8 cellular contexts compared by ENCODE assay signal in genomic region chr3:11185564-11186317, GRCh38. TPM values are rescaled to one million over a fixed set of nuclear protein-coding genes. Genes with fewer than 3 reads are reported as not detected.
DNase-seq lines count a peak whose midpoint lies in the region; ATAC-seq and TF ChIP-seq lines count a peak whose summit lies in the region.

No MANE protein-coding gene starts in this region.

- H3K79me2 ChIP-seq in HCT116 (ENCODE audit: insufficient read depth, low read length) = no peaks in the 10 kb centered on the region

- ATAC-seq in HCT116 = peak; percentile 82
- no peak for ATAC-seq in activated naive CD4-positive, alpha-beta T cell treated with anti-CD3 and anti-CD28 coated beads, Interleukin-2, amount 50 U/mL, for 72 hours

- H3K9me2 ChIP-seq in HCT116 (ENCODE audit: insufficient read depth) = no peaks in the 10 kb centered on the region

- in situ Hi-C loops in astrocyte of the spinal cord (cut with HindIII; ENCODE audit: low sequenced_read_pairs) (no loop called here), KBM-7 (cut with MboI; ENCODE audit: low pct_unique_long_range_greater_than_20kb, low sequenced_read_pairs) (no loop called here)

- H3K27ac ChIP-seq in HCT116 (ENCODE audit: low read depth, low read length) (peak overlapping the region; percentile 55), skin epidermis (peak overlapping the region in 19 of 21 experiments; percentile 3 to 82 (median 56))

- peak overlapping the region; percentile 4 to 35; a peak in 2 of 4 replicates for H3K4me3 ChIP-seq in HCT116 (replicated peaks in 1 of 2; ENCODE audit: low read depth in 1 of 2, low read length in 2 of 2)
- H3K4me3 ChIP-seq in astrocyte of the spinal cord (ENCODE audit: low read depth, low read length) = no peak overlapping the region
- H3K4me3 ChIP-seq in skin epidermis = no peak overlapping the region

- intact Hi-C loops in HCT116 (cut with micrococcal nuclease) = loop anchor here (1.0 kb wide), 2 partner anchors 30 to 48 kb away; no protein-coding TSS in a partner anchor

- TF ChIP-seq POLR2A in HCT116 (IDR thresholded peaks at IDR 0.05; ENCODE audit: borderline replicate concordance, extremely low read depth, insufficient read depth, insufficient read length) = no peak

- H3K9ac ChIP-seq in HCT116 (ENCODE audit: low read length) = peak overlapping the region; percentile 37

- H3K36me3 Mint-ChIP-seq in activated naive CD4-positive, alpha-beta T cell treated with anti-CD3 and anti-CD28 coated beads, Interleukin-2, amount 50 U/mL, for 72 hours = no peaks in the 10 kb centered on the region

- TF ChIP-seq CTCF in HCT116 (IDR thresholded peaks at IDR 0.05 in 2 of 3, conservative IDR thresholded peaks at IDR 0.05 in 1 of 3; ENCODE audit: borderline replicate concordance in 1 of 3, insufficient read depth in 1 of 3, low read depth in 2 of 3, low read length in 2 of 3) (no peak), astrocyte of the spinal cord (IDR thresholded peaks at IDR 0.05; ENCODE audit: low read depth, low read length) (no peak)

- H3K9me3 Mint-ChIP-seq in activated naive CD4-positive, alpha-beta T cell treated with anti-CD3 and anti-CD28 coated beads, Interleukin-2, amount 50 U/mL, for 72 hours = no peaks in the 10 kb centered on the region

- BruUV-seq in HCT116 (replicated peaks; lab: Mats Ljungman, UMichigan) = no TSS peak

- TF ChIP-seq RAD21 in HCT116 (IDR thresholded peaks at IDR 0.05; ENCODE audit: low read depth) = peak; percentile 35; the same call in 1 of the 2 replicates

- no peaks in the 10 kb centered on the region for H3K27me3 ChIP-seq in HCT116 (ENCODE audit: insufficient read depth, low read length)

- no peak overlapping the region for H2AFZ ChIP-seq in HCT116 (ENCODE audit: low read depth, low read length, poor library complexity, severe bottlenecking)

- CTCF ChIA-PET in HCT116 (lab: Charles Lee) = interaction anchor here (1.1 to 1.5 kb wide), 2 partner anchors 20 to 149 kb away, joined by 3 to 4 read pairs; no protein-coding TSS in a partner anchor

- no peaks in the 10 kb centered on the region for H3K36me3 ChIP-seq in HCT116 (ENCODE audit: control insufficient read depth in 1 of 2, insufficient read depth in 2 of 2, low read length in 2 of 2)

- H3K27ac Mint-ChIP-seq in activated naive CD4-positive, alpha-beta T cell treated with anti-CD3 and anti-CD28 coated beads, Interleukin-2, amount 50 U/mL, for 72 hours = peak overlapping the region in 1 of 2 donors; percentile 22

- H3K4me2 ChIP-seq in HCT116 (ENCODE audit: low read length) = peak overlapping the region; percentile 73

- no peaks in the 10 kb centered on the region for H4K20me1 ChIP-seq in HCT116 (ENCODE audit: insufficient read depth)

- no peaks in the 10 kb centered on the region for H3K9me3 ChIP-seq in HCT116 (ENCODE audit: control insufficient read depth in 1 of 2, insufficient read depth in 1 of 2, low read depth in 1 of 2, low read length in 2 of 2)

- peaks cover 32 to 58% of the 10 kb centered on the region in 2 experiments for H3K4me1 ChIP-seq in HCT116 (ENCODE audit: control insufficient read depth in 1 of 2, insufficient read depth in 2 of 2, low read length in 2 of 2)

- RAD21 ChIA-PET in HCT116 (lab: Charles Lee; ENCODE audit: low non-redundant PET in 1 of 2, low total read pairs in 2 of 2, uncharacterized antibody in 2 of 2, unreplicated experiment in 2 of 2) = interaction anchor here in 1 of 2 experiments (1.3 kb wide), 1 partner anchor 124 kb away, joined by 3 read pairs; no protein-coding TSS in a partner anchor

- DNase-seq in HCT116 (ENCODE audit: low read depth, low spot score) (peak; percentile 83), astrocyte of the spinal cord (ENCODE audit: low read depth, low spot score) (peak; percentile 91), hepatic stellate cell (ENCODE audit: low spot score) (peak; percentile 88), NCI-H2081 (lab: John Stamatoyannopoulos, UW) (no peak), NCI-H2196 (lab: John Stamatoyannopoulos, UW; ENCODE audit: unreplicated experiment) (no peak), KBM-7 (no peak)
- no peak for DNase-seq in activated naive CD4-positive, alpha-beta T cell treated with anti-CD3 and anti-CD28 coated beads, Interleukin-2, amount 50 U/mL, for 72 hours (ENCODE audit: low spot score in 2 of 2)

- POLR2A ChIA-PET in HCT116 (lab: Charles Lee) = interaction anchor here (1.2 kb wide), 2 partner anchors 12 to 40 kb away, joined by 3 read pairs; no protein-coding TSS in a partner anchor

TF ChIP-seq in HCT116, 20 proteins besides CTCF, POLR2A, EP300 and RAD21:
- TF ChIP-seq JUND (IDR thresholded peaks at IDR 0.05) (peak; percentile 21; the same call in 1 of the 2 replicates), CBX3 (IDR thresholded peaks at IDR 0.05; ENCODE audit: low read depth) (peak; percentile 62), YY1 (IDR thresholded peaks at IDR 0.05; ENCODE audit: extremely low read depth, insufficient replicate concordance, low read depth, low read length) (no peak), ZFX (IDR thresholded peaks at IDR 0.05) (no peak), ZBTB33 (IDR thresholded peaks at IDR 0.05; ENCODE audit: extremely low read depth, insufficient replicate concordance, low read length) (no peak), FOSL1 (IDR thresholded peaks at IDR 0.05; ENCODE audit: low read depth) (peak; percentile 48; the same call in 1 of the 2 replicates), SRF (IDR thresholded peaks at IDR 0.05; ENCODE audit: low read depth) (no peak), CEBPB (IDR thresholded peaks at IDR 0.05; ENCODE audit: low read depth) (no peak), SP1 (IDR thresholded peaks at IDR 0.05; ENCODE audit: low read depth) (peak; percentile 74), MAX (IDR thresholded peaks at IDR 0.05) (peak; percentile 88), POLR2AphosphoS5 (IDR thresholded peaks at IDR 0.05; ENCODE audit: low read depth, low read length) (peak; percentile 66), TCF7L2 (IDR thresholded peaks at IDR 0.05; ENCODE audit: borderline replicate concordance, extremely low read depth, insufficient read depth, insufficient read length) (no peak), EZH2phosphoT487 (IDR thresholded peaks at IDR 0.05; ENCODE audit: borderline replicate concordance) (no peak), SIN3A (IDR thresholded peaks at IDR 0.05; ENCODE audit: low read depth) (peak; percentile 62)

RNA-seq across cellular contexts. Expression of gene HRH1, which starts 31.4 kb away (rescaled TPM):
- 7.0 TPM for total RNA-seq in HCT116 (2021; ENCODE audit: unreplicated experiment)
- 5.4 and 6.0 TPM in 2 replicates for polyA plus RNA-seq in HCT116 (2012)
- total RNA-seq in activated naive CD4-positive, alpha-beta T cell treated with anti-CD3 and anti-CD28 coated beads, Interleukin-2, amount 50 U/mL, for 72 hours = 1 to 10 TPM in 1 of 2 donors, under 1 TPM in 1; 0.10 to 1.6 TPM

Comparison
In these comparisons a context has a peak if more than half of its experiments do, and no peak if none do; other contexts are left out.
1. DNase-seq: peak in HCT116 (single experiment), astrocyte of the spinal cord (single experiment) and hepatic stellate cell (single experiment); none in NCI-H2081 (0 of 2), NCI-H2196 (single experiment), activated naive CD4-positive, alpha-beta T cell treated with anti-CD3 and anti-CD28 coated beads, Interleukin-2, amount 50 U/mL, for 72 hours (0 of 2) and KBM-7 (single experiment).
2. H3K4me3 ChIP-seq: peak in HCT116 (2 of 2); none in astrocyte of the spinal cord (single experiment) and skin epidermis (0 of 7).